ENCODE assay signal across 18 cellular contexts in genomic region chr17:74772071-74772470, GRCh38. TPM values are rescaled to one million over a fixed set of nuclear protein-coding genes. Genes with fewer than 3 reads are reported as not detected.
A peak's percentile ranks its signal among the peaks of the same experiment; 100 is the strongest.
DNase-seq lines count a peak whose midpoint lies in the region; ATAC-seq and TF ChIP-seq lines count a peak whose summit lies in the region.
"Had no signal": no experiment of that assay in that cellular context is flagged by ENCODE, and none has a peak within 500 bp of the region (broad histone marks: within the 10 kb centered on the region; RNA-seq: fewer than 3 reads in every experiment).

No MANE protein-coding gene starts in this region.

- H3K4me3 ChIP-seq in Caco-2 (ENCODE audit: low read depth, low read length) = no peak overlapping the region
- H3K4me3 ChIP-seq in neutrophil (ENCODE audit: low read depth in 1 of 2, low read length in 1 of 2) = no peak overlapping the region
- H3K4me3 ChIP-seq: A549, GM12878, HAP-1 had no signal

- ATAC-seq in activated naive CD8-positive, alpha-beta T cell treated with anti-CD3 and anti-CD28 coated beads, Interleukin-2, amount 50 U/mL, for 24 hours = no peak
- ATAC-seq in Right ventricle myocardium superior (ENCODE audit: poor library complexity) = no peak
- ATAC-seq: A549, GM12878 had no signal

- H3K27me3 Mint-ChIP-seq in activated T-cell treated with anti-CD3 and anti-CD28 coated beads, Interleukin-2, amount 50 U/mL, for 24 hours = no peaks in the 10 kb centered on the region
- no peaks in the 10 kb centered on the region for H3K27me3 Mint-ChIP-seq in Caco-2 (ENCODE audit: insufficient read depth, unreplicated experiment)
- H3K27me3 Mint-ChIP-seq in activated naive CD8-positive, alpha-beta T cell treated with anti-CD3 and anti-CD28 coated beads, Interleukin-2, amount 50 U/mL, for 24 hours = no peaks in the 10 kb centered on the region

- no peak for TF ChIP-seq CTCF in Caco-2 (IDR thresholded peaks at IDR 0.05; ENCODE audit: insufficient read depth in 1 of 2, low read depth in 1 of 2, low read length in 1 of 2, severe bottlenecking in 1 of 2, unreplicated experiment in 1 of 2)
- TF ChIP-seq CTCF in neutrophil (IDR thresholded peaks at IDR 0.05) = no peak

- POLR2A ChIA-PET in Caco-2 (lab: Charles Lee) = no interaction called here

- H3K4me3 Mint-ChIP-seq in activated T-cell treated with anti-CD3 and anti-CD28 coated beads, Interleukin-2, amount 50 U/mL, for 24 hours = no peak overlapping the region
- H3K4me3 Mint-ChIP-seq in Caco-2 (ENCODE audit: unreplicated experiment) = no peak overlapping the region
- no peak overlapping the region for H3K4me3 Mint-ChIP-seq in activated naive CD8-positive, alpha-beta T cell treated with anti-CD3 and anti-CD28 coated beads, Interleukin-2, amount 50 U/mL, for 24 hours
- H3K4me3 Mint-ChIP-seq: CD14-positive monocyte had no signal

- peaks cover 18% of the 10 kb centered on the region for H3K36me3 ChIP-seq in Caco-2 (ENCODE audit: control insufficient read depth, insufficient read depth, low read length)
- peaks cover 56% of the 10 kb centered on the region for H3K36me3 ChIP-seq in neutrophil

- H3K27me3 ChIP-seq in Caco-2 (replicated peaks; ENCODE audit: control insufficient read depth, insufficient read depth, low read length) = no peaks in the 10 kb centered on the region
- no peaks in the 10 kb centered on the region for H3K27me3 ChIP-seq in neutrophil

- no TSS peak for BruUV-seq in Caco-2 (replicated peaks; lab: Mats Ljungman, UMichigan)

- peak overlapping the region; percentile 69 for H3K27ac ChIP-seq in neutrophil
- H3K27ac ChIP-seq: A549 had no signal

- no peak for DNase-seq in activated T-cell treated with anti-CD3 and anti-CD28 coated beads, Interleukin-2, amount 50 U/mL, for 24 hours
- no peak for DNase-seq in activated T-cell treated with anti-CD3 and anti-CD28 coated beads, Interleukin-2, amount 50 U/mL, for 48 hours
- DNase-seq in Caco-2 = peak in 1 of 2 experiments; percentile 9
- no peak for DNase-seq in activated naive CD8-positive, alpha-beta T cell treated with anti-CD3 and anti-CD28 coated beads, Interleukin-2, amount 50 U/mL, for 24 hours
- no peak for DNase-seq in ACHN
- no peak for DNase-seq in NCI-H1694 (lab: John Stamatoyannopoulos, UW)
- DNase-seq in Right ventricle myocardium superior = no peak
- DNase-seq: DMS79, IMR-90, NCI-H1930, NCI-H510A treated with DMSO at 0.1 percent for 48 hours had no signal

- H3K9me3 ChIP-seq in Caco-2 = no peaks in the 10 kb centered on the region
- H3K9me3 ChIP-seq in neutrophil = no peaks in the 10 kb centered on the region
- H3K9me3 ChIP-seq: A549, HAP-1 had no signal

- intact Hi-C loops in Caco-2 (cut with micrococcal nuclease; ENCODE audit: unreplicated experiment) (no loop called here), Right ventricle myocardium superior (cut with DNase I) (no loop called here)

- in situ Hi-C loops in ACHN (cut with HindIII; ENCODE audit: low pct_ligation_motif_present, low pct_unique_long_range_greater_than_20kb, low sequenced_read_pairs) = no loop called here

- H3K4me1 ChIP-seq in Caco-2 (peaks cover 45% of the 10 kb centered on the region), neutrophil (ENCODE audit: control insufficient read depth in 1 of 2, insufficient read depth in 1 of 2, low read depth in 1 of 2, low read length in 1 of 2) (peaks cover 25 to 30% of the 10 kb centered on the region in 2 experiments)

- peaks cover 43% of the 10 kb centered on the region for H3K4me1 Mint-ChIP-seq in activated T-cell treated with anti-CD3 and anti-CD28 coated beads, Interleukin-2, amount 50 U/mL, for 24 hours (ENCODE audit: low read depth)
- peaks cover 51% of the 10 kb centered on the region for H3K4me1 Mint-ChIP-seq in Caco-2 (ENCODE audit: low read depth, unreplicated experiment)
- peaks cover 34% of the 10 kb centered on the region for H3K4me1 Mint-ChIP-seq in activated naive CD8-positive, alpha-beta T cell treated with anti-CD3 and anti-CD28 coated beads, Interleukin-2, amount 50 U/mL, for 24 hours

- H3K27ac Mint-ChIP-seq in activated T-cell treated with anti-CD3 and anti-CD28 coated beads, Interleukin-2, amount 50 U/mL, for 24 hours = peak overlapping the region; percentile 82
- H3K27ac Mint-ChIP-seq in Caco-2 (ENCODE audit: unreplicated experiment) = peak overlapping the region; percentile 63
- peak overlapping the region; percentile 88 for H3K27ac Mint-ChIP-seq in activated naive CD8-positive, alpha-beta T cell treated with anti-CD3 and anti-CD28 coated beads, Interleukin-2, amount 50 U/mL, for 24 hours

- CTCF ChIA-PET in Caco-2 (lab: Charles Lee) = no interaction called here

- H3K36me3 Mint-ChIP-seq in activated T-cell treated with anti-CD3 and anti-CD28 coated beads, Interleukin-2, amount 50 U/mL, for 24 hours (ENCODE audit: low read depth) = peaks cover 84% of the 10 kb centered on the region
- H3K36me3 Mint-ChIP-seq in Caco-2 (ENCODE audit: insufficient read depth, unreplicated experiment) = peaks cover 91% of the 10 kb centered on the region
- H3K36me3 Mint-ChIP-seq in activated naive CD8-positive, alpha-beta T cell treated with anti-CD3 and anti-CD28 coated beads, Interleukin-2, amount 50 U/mL, for 24 hours (ENCODE audit: low read depth) = peaks cover 35% of the 10 kb centered on the region

- no peaks in the 10 kb centered on the region for H3K9me3 Mint-ChIP-seq in activated T-cell treated with anti-CD3 and anti-CD28 coated beads, Interleukin-2, amount 50 U/mL, for 24 hours
- no peaks in the 10 kb centered on the region for H3K9me3 Mint-ChIP-seq in Caco-2 (ENCODE audit: unreplicated experiment)
- H3K9me3 Mint-ChIP-seq in activated naive CD8-positive, alpha-beta T cell treated with anti-CD3 and anti-CD28 coated beads, Interleukin-2, amount 50 U/mL, for 24 hours = no peaks in the 10 kb centered on the region

RNA-seq across cellular contexts. Expression of gene NAT9, which starts 4.1 kb away (rescaled TPM):
- 84.5 and 89.5 TPM in 2 replicates for total RNA-seq in Caco-2 (2022)
- 18.6 TPM for total RNA-seq in Right ventricle myocardium superior

RNA-seq across cellular contexts. Expression of gene NHERF1, which starts 23.6 kb away (rescaled TPM):
- total RNA-seq in Caco-2 (2022) (204 and 218 TPM in 2 replicates), Right ventricle myocardium superior (13.7 TPM)

RNA-seq across cellular contexts. Expression of gene RAB37, which starts 35.0 kb away (rescaled TPM):
- total RNA-seq in Caco-2 (2022) (12.3 and 14.8 TPM in 2 replicates), Right ventricle myocardium superior (4.1 TPM)
- total RNA-seq: IMR-90 had no signal

RNA-seq across cellular contexts. Expression of gene CD300LF, which starts 59.3 kb away (rescaled TPM):
- total RNA-seq in Caco-2 (2022) (2.2 and 2.4 TPM in 2 replicates), Right ventricle myocardium superior (not detected)
- total RNA-seq: G401, GM12878, IMR-90, LHCN-M2 had no signal

Comparison
In these comparisons a context has a peak if more than half of its experiments do, and no peak if none do; other contexts are left out.
1. RNA of gene NHERF1, which starts 23.6 kb away (total RNA-seq): 204 to 218 TPM in Caco-2; 13.7 TPM in Right ventricle myocardium superior (single experiment); every median in the first group is over 10 times any median in the second.
2. Peak in every context shown above with its lines, with median percentiles within 50 percentile points of each other: H3K27ac Mint-ChIP-seq.